10 cellular contexts compared by ENCODE assay signal in the genomic region with DNA sequence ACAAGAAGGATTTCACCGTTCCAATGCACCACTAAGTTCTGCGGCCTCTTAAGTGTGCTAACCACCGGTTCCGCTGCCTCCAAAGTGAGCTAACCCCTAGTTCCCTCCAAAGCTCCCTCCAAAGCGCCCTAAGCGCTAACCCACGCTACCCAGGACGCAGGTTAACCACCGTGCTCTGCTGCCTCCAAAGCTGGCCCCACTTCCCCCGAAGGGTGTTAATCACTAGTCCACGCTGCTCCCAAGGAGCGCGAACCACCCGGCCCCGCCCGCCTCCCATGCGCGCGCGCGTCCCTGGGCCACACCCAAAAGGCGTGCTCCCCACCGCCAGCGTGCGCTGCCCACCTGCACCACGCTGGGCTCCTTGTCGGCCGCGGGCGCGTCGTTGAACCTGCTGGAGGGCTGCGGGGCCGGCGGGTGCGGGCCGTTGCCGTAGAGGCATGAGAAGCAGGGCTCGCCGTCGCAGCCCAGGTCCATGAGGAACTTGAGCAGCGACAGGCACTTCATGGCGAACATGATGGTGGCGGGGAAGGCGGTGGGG. TPM values are rescaled to one million over a fixed set of nuclear protein-coding genes. Genes with fewer than 3 reads are reported as not detected.
DNase-seq lines count a peak whose midpoint lies in the region; ATAC-seq and TF ChIP-seq lines count a peak whose summit lies in the region.
"Had no signal": no experiment of that assay in that cellular context is flagged by ENCODE, and none has a peak within 500 bp of the region (broad histone marks: within the 10 kb centered on the region; RNA-seq: fewer than 3 reads in every experiment).

No MANE protein-coding gene starts in this region.

- H3K79me1 ChIP-seq in trophoblast cell (ENCODE audit: low read length) = no peaks in the 10 kb centered on the region

- no peak overlapping the region for H3K4ac ChIP-seq in trophoblast cell (ENCODE audit: low read depth, low read length)

- ATAC-seq in PC-3 (no peak), HG02938 (IDR thresholded peaks at IDR 0.05; ENCODE audit: unreplicated experiment) (no peak), left colon (no peak)

- H3K36me3 ChIP-seq in DOHH2 (ENCODE audit: control insufficient read depth, low read length) (peaks cover 5% of the 10 kb centered on the region; the same call in 1 of the 2 replicates), PC-3 (ENCODE audit: low read depth, low read length) (no peaks in the 10 kb centered on the region), esophagus muscularis mucosa (peaks cover 14 to 70% (median 44%) of the 10 kb centered on the region in 4 donors), trophoblast cell (ENCODE audit: control insufficient read depth in 1 of 2, insufficient read depth in 2 of 2, low read length in 2 of 2) (no peaks in the 10 kb centered on the region)

- H2AFZ ChIP-seq in PC-3 (ENCODE audit: low read length) = no peak overlapping the region
- H2AFZ ChIP-seq in trophoblast cell (ENCODE audit: insufficient read depth, low read length, poor library complexity) = no peak overlapping the region

- BruUV-seq in PC-3 (replicated peaks; lab: Mats Ljungman, UMichigan) = no TSS peak

- H3K9ac ChIP-seq in PC-3 (ENCODE audit: low read length) (no peak overlapping the region), trophoblast cell (ENCODE audit: low read length) (no peak overlapping the region)

- no peak overlapping the region for H4K12ac ChIP-seq in trophoblast cell (ENCODE audit: low read depth, low read length)

- no peaks in the 10 kb centered on the region for H3K27me3 ChIP-seq in DOHH2 (ENCODE audit: control insufficient read depth, low read length)
- no peaks in the 10 kb centered on the region for H3K27me3 ChIP-seq in PC-3 (ENCODE audit: low read length)
- peaks cover 0 to 10% (median 0%) of the 10 kb centered on the region in 4 donors for H3K27me3 ChIP-seq in esophagus muscularis mucosa
- H3K27me3 ChIP-seq in trophoblast cell (ENCODE audit: insufficient read depth, low read length) = peaks cover 8% of the 10 kb centered on the region

- no peak overlapping the region for H4K91ac ChIP-seq in trophoblast cell (ENCODE audit: low read depth, low read length)

- H2BK120ac ChIP-seq in trophoblast cell (ENCODE audit: insufficient read depth, low read length, poor library complexity) = no peak overlapping the region

- no peak overlapping the region for H3K14ac ChIP-seq in trophoblast cell (ENCODE audit: low read length)

- H3K4me1 ChIP-seq in DOHH2 (ENCODE audit: control insufficient read depth, low read length) = peaks cover 12% of the 10 kb centered on the region
- H3K4me1 ChIP-seq in PC-3 (ENCODE audit: insufficient read depth, low read length) = peaks cover 26% of the 10 kb centered on the region
- H3K4me1 ChIP-seq in esophagus muscularis mucosa = peaks cover 3 to 84% (median 79%) of the 10 kb centered on the region in 4 donors
- peaks cover 3 to 7% of the 10 kb centered on the region in 2 experiments for H3K4me1 ChIP-seq in trophoblast cell (ENCODE audit: control insufficient read depth in 1 of 2, insufficient read depth in 2 of 2, low read length in 2 of 2)

- no peak for TF ChIP-seq POLR2A in esophagus muscularis mucosa (IDR thresholded peaks at IDR 0.05; ENCODE audit: low read depth)

- H3K9me2 ChIP-seq in DOHH2 (replicated peaks; ENCODE audit: control insufficient read depth, low read length) (no peaks in the 10 kb centered on the region), PC-3 (replicated peaks; ENCODE audit: low read length) (no peaks in the 10 kb centered on the region)

- no peak overlapping the region for H2BK5ac ChIP-seq in trophoblast cell (ENCODE audit: low read depth, low read length, poor library complexity)

- POLR2A ChIA-PET in PC-3 (lab: Charles Lee; ENCODE audit: unreplicated experiment) = no interaction called here

- H3F3A ChIP-seq in DOHH2 (ENCODE audit: control insufficient read depth, insufficient read depth) (no peaks in the 10 kb centered on the region), PC-3 (ENCODE audit: low read length, unreplicated experiment) (no peaks in the 10 kb centered on the region)

- H3K4me3 ChIP-seq in DOHH2 (ENCODE audit: low read length) = no peak overlapping the region
- H3K4me3 ChIP-seq in PC-3 (ENCODE audit: low read length) = no peak overlapping the region
- H3K4me3 ChIP-seq in esophagus muscularis mucosa = peak overlapping the region in 3 of 4 donors; percentile 38 to 55 (median 39)
- H3K4me3 ChIP-seq in trophoblast cell (ENCODE audit: low read depth, low read length) = peak overlapping the region; percentile 64

- no peak overlapping the region for H3K18ac ChIP-seq in trophoblast cell (ENCODE audit: low read length)

- H3K9me3 ChIP-seq in DOHH2 (ENCODE audit: control insufficient read depth, insufficient read depth, low read length) (no peaks in the 10 kb centered on the region), PC-3 (ENCODE audit: low read length) (no peaks in the 10 kb centered on the region), esophagus muscularis mucosa (no peaks in the 10 kb centered on the region), trophoblast cell (ENCODE audit: insufficient read depth, low read depth, low read length) (peaks cover 4% of the 10 kb centered on the region)

- H3K23ac ChIP-seq in trophoblast cell (ENCODE audit: low read length) = no peak overlapping the region

- H2AK5ac ChIP-seq in trophoblast cell (ENCODE audit: low read length) = no peak overlapping the region

- intact Hi-C loops in PC-3 (cut with micrococcal nuclease) = loop anchor here (1.0 kb wide), 1 partner anchor 62 kb away; no protein-coding TSS in a partner anchor
- intact Hi-C loops in esophagus muscularis mucosa (cut with DNase I) = loop anchor here (2.0 to 10.0 kb wide), 2 partner anchors 64 to 196 kb away; no protein-coding TSS in a partner anchor
- intact Hi-C loops in left colon (cut with DNase I, micrococcal nuclease) = loop anchor here in 1 of 2 donors (5.0 kb wide), 1 partner anchor 63 kb away; no protein-coding TSS in a partner anchor

- H3K27ac ChIP-seq in DOHH2 (ENCODE audit: low read depth, low read length) (no peak overlapping the region), PC-3 (ENCODE audit: low read length) (no peak overlapping the region), esophagus muscularis mucosa (replicated peaks in 1 of 4) (peak overlapping the region; percentile 80 to 94 (median 88)), trophoblast cell (ENCODE audit: low read depth, low read length) (no peak overlapping the region), caudate nucleus (ENCODE audit: low read depth, low read length) (no peak overlapping the region)

- WGBS in esophagus muscularis mucosa = 67% methylated on average over 30 of the region's 45 CpGs
- WGBS in trophoblast cell (ENCODE audit: extremely low coverage, insufficient coverage, insufficient read length) = no CpG with 5 or more reads among the region's 45 CpGs

- H4K20me1 ChIP-seq in DOHH2 (ENCODE audit: control insufficient read depth, insufficient read depth, low read depth, low read length) (no peaks in the 10 kb centered on the region), PC-3 (ENCODE audit: low read length) (no peaks in the 10 kb centered on the region)

- CTCF ChIA-PET in PC-3 (lab: Charles Lee) = interaction anchor here (1.7 kb wide), 1 partner anchor 32 kb away, joined by 15 read pairs; no protein-coding TSS in a partner anchor

- no peak for TF ChIP-seq CTCF in DOHH2 (IDR thresholded peaks at IDR 0.05; ENCODE audit: low read depth, low read length, poor library complexity, severe bottlenecking)
- no peak for TF ChIP-seq CTCF in PC-3 (conservative IDR thresholded peaks at IDR 0.05; ENCODE audit: low read depth, low read length)
- TF ChIP-seq CTCF in esophagus muscularis mucosa (IDR thresholded peaks at IDR 0.05) = no peak

- no peak overlapping the region for H4K8ac ChIP-seq in trophoblast cell (ENCODE audit: low read depth, low read length)

- H3K4me2 ChIP-seq in DOHH2 (ENCODE audit: low read length) (peak overlapping the region; percentile 57; the same call in 1 of the 2 replicates), PC-3 (ENCODE audit: low read length) (peak overlapping the region; percentile 67; the same call in 1 of the 2 replicates), trophoblast cell (ENCODE audit: low read length) (peak overlapping the region; percentile 76)

- H2BK12ac ChIP-seq in trophoblast cell (ENCODE audit: low read length) = no peak overlapping the region

- DNase-seq in PC-3 (no peak), esophagus muscularis mucosa (ENCODE audit: extremely low spot score) (no peak), trophoblast cell (no peak), caudate nucleus (lab: John Stamatoyannopoulos, UW) (no peak), NCI-H1436 (lab: John Stamatoyannopoulos, UW) (no peak), left colon (no peak)
- DNase-seq: SIG-M5 had no signal

- no peaks in the 10 kb centered on the region for H3K79me2 ChIP-seq in DOHH2 (ENCODE audit: control insufficient read depth, low read length)
- no peaks in the 10 kb centered on the region for H3K79me2 ChIP-seq in PC-3 (ENCODE audit: low read length)
- H3K79me2 ChIP-seq in trophoblast cell (ENCODE audit: control insufficient read depth, insufficient read depth, low read length, poor library complexity) = no peaks in the 10 kb centered on the region

- no peak for TF ChIP-seq EP300 in esophagus muscularis mucosa (IDR thresholded peaks at IDR 0.05)

RNA-seq across cellular contexts. Expression of a gene that starts 11.7 kb away (rescaled TPM):
- total RNA-seq in PC-3 (2014; rRNA removed) (not detected in 2 replicates), esophagus muscularis mucosa (not detected), left colon (not detected)
- polyA plus RNA-seq in trophoblast cell (2013) = 0.04 TPM in 1 of 2 replicates, not detected in the other
- total RNA-seq: HT-29 had no signal

RNA-seq across cellular contexts. Expression of a gene that starts 37.5 kb away (rescaled TPM):
- total RNA-seq in PC-3 (2014; rRNA removed) (0.12 and 0.22 TPM in 2 replicates), esophagus muscularis mucosa (100 to 1,000 TPM in 3 of 4 donors, 10 to 100 TPM in 1; 53.5 to 164 (median 105) TPM), left colon (10 to 100 TPM in 1 of 2 donors, 1 to 10 TPM in 1; 1.5 to 13.7 TPM)
- polyA plus RNA-seq in trophoblast cell (2013) = 0.83 and 1.3 TPM in 2 replicates

RNA-seq across cellular contexts. Expression of a gene that starts 58.3 kb away (rescaled TPM):
- total RNA-seq in PC-3 (2014; rRNA removed) = not detected in 2 replicates
- not detected for total RNA-seq in esophagus muscularis mucosa
- 0.03 TPM in 1 of 2 replicates, not detected in the other for polyA plus RNA-seq in trophoblast cell (2013)
- total RNA-seq in left colon = not detected
- total RNA-seq: HT-29 had no signal

Comparison
In these comparisons a context has a peak if more than half of its experiments do, and no peak if none do; other contexts are left out.
1. H3K27ac ChIP-seq: peak in esophagus muscularis mucosa (4 of 4); none in DOHH2 (single experiment), PC-3 (single experiment), trophoblast cell (single experiment) and caudate nucleus (single experiment).
2. H3K4me3 ChIP-seq: peak in esophagus muscularis mucosa (3 of 4) and trophoblast cell (single experiment); none in DOHH2 (single experiment) and PC-3 (single experiment).
3. Peak in every context shown above with its lines, with median percentiles within 50 percentile points of each other: H3K4me2 ChIP-seq.